In the genomic region with DNA sequence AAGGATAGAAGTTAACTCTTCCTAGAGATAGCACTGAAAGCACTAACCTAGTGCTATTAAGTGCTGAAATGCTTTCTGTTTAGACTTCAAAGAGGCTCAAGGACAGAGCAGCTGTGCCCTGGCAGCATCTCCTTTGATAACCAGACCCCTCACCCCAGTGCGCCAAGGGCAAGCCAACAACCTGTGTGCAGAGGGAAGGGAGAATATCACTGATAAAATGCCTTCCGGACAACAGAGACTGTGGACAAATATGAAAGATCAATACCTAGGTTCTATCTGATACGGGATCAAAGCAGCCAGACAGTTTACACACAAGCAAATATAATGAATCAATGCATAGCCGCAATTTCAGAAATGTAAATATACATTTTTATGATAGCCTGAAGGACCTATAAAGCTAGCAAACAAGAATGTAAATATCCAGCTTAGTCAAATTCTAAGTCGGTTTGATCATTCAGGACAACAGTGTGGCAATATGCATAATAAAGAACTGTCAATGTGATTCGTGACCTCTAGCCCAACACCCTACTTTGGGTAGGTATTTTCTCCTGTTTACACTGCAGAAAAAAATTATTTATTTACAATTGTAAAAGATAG, we compare ENCODE assay signal across 1 cellular context.
TF ChIP-seq lines count a peak whose summit lies in the region.

No MANE protein-coding gene starts in this region.

TF ChIP-seq in HCT116, 20 proteins besides CTCF, POLR2A, EP300 and RAD21 (continued from another document):
- TF ChIP-seq, protein P1, sequence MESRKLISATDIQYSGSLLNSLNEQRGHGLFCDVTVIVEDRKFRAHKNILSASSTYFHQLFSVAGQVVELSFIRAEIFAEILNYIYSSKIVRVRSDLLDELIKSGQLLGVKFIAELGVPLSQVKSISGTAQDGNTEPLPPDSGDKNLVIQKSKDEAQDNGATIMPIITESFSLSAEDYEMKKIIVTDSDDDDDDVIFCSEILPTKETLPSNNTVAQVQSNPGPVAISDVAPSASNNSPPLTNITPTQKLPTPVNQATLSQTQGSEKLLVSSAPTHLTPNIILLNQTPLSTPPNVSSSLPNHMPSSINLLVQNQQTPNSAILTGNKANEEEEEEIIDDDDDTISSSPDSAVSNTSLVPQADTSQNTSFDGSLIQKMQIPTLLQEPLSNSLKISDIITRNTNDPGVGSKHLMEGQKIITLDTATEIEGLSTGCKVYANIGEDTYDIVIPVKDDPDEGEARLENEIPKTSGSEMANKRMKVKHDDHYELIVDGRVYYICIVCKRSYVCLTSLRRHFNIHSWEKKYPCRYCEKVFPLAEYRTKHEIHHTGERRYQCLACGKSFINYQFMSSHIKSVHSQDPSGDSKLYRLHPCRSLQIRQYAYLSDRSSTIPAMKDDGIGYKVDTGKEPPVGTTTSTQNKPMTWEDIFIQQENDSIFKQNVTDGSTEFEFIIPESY (IDR thresholded peaks at IDR 0.05; ENCODE audit: extremely low read depth, insufficient replicate concordance, low read length) = no peak
- TF ChIP-seq CEBPB (IDR thresholded peaks at IDR 0.05; ENCODE audit: low read depth) (no peak), TCF7L2 (IDR thresholded peaks at IDR 0.05; ENCODE audit: borderline replicate concordance, extremely low read depth, insufficient read depth, insufficient read length) (peak; percentile 17), SRF (IDR thresholded peaks at IDR 0.05; ENCODE audit: low read depth) (no peak), YY1 (IDR thresholded peaks at IDR 0.05; ENCODE audit: extremely low read depth, insufficient replicate concordance, low read depth, low read length) (no peak), JUND (IDR thresholded peaks at IDR 0.05) (no peak)
- TF ChIP-seq, protein P2, sequence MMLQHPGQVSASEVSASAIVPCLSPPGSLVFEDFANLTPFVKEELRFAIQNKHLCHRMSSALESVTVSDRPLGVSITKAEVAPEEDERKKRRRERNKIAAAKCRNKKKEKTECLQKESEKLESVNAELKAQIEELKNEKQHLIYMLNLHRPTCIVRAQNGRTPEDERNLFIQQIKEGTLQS (IDR thresholded peaks at IDR 0.05) = no peak
